In genomic region chr1:112718691-112719418, GRCh38 we compare ENCODE assay signal across 8 cellular contexts.
A peak's percentile ranks its signal among the peaks of the same experiment; 100 is the strongest.
DNase-seq lines count a peak whose midpoint lies in the region; ATAC-seq and TF ChIP-seq lines count a peak whose summit lies in the region.

No MANE protein-coding gene starts in this region.

- H3K27ac ChIP-seq in VCaP (peak overlapping the region; percentile 21; the same call in 1 of the 2 replicates), brain microvascular endothelial cell (no peak overlapping the region)

- in situ Hi-C loops in brain microvascular endothelial cell (cut with HindIII; ENCODE audit: low pct_ligation_motif_present, low sequenced_read_pairs) = no loop called here

- TF ChIP-seq CTCF in VCaP (conservative IDR thresholded peaks at IDR 0.05) (peak; percentile 95), brain microvascular endothelial cell (IDR thresholded peaks at IDR 0.05; ENCODE audit: low read depth, low read length, missing control alignments) (peak; percentile 87)

- DNase-seq in NCI-H2029 (lab: John Stamatoyannopoulos, UW) = peak; percentile 33
- DNase-seq in NCI-H2029 treated with DMSO at 0.1 percent for 48 hours (lab: John Stamatoyannopoulos, UW) = no peak
- DNase-seq in NCI-H2107 (lab: John Stamatoyannopoulos, UW) = peak; percentile 47
- peak; percentile 48 for DNase-seq in brain microvascular endothelial cell
- peak; percentile 87 for DNase-seq in islet precursor cell
- DNase-seq in stimulated activated CD4-positive, alpha-beta T cell treated with anti-CD3 and anti-CD28 coated beads, Interleukin-15, amount 100 ng/mL, for 1 hour (ENCODE audit: low read depth in 1 of 2, low spot score in 1 of 2) = peak; percentile 50 to 68

- no peak for ATAC-seq in HG02884 (IDR thresholded peaks at IDR 0.05; ENCODE audit: unreplicated experiment)

- no peaks in the 10 kb centered on the region for H3K27me3 ChIP-seq in brain microvascular endothelial cell (replicated peaks)

- no peaks in the 10 kb centered on the region for H3K36me3 ChIP-seq in brain microvascular endothelial cell (replicated peaks)

- peak overlapping the region; percentile 9 for H3K4me3 ChIP-seq in brain microvascular endothelial cell (ENCODE audit: low read depth, low read length)
